ENCODE assay signal across 8 cellular contexts in genomic region chrX:48919360-48919821, GRCh38. TPM values are rescaled to one million over a fixed set of nuclear protein-coding genes. Genes with fewer than 3 reads are reported as not detected.
DNase-seq lines count a peak whose midpoint lies in the region; ATAC-seq and TF ChIP-seq lines count a peak whose summit lies in the region.

No MANE protein-coding gene starts in this region.

- no peaks in the 10 kb centered on the region for H3K9me3 ChIP-seq in ES-I3 (ENCODE audit: control insufficient read depth, insufficient read depth, low read length)

- H3K27ac Mint-ChIP-seq in activated naive CD8-positive, alpha-beta T cell = peak overlapping the region; percentile 99

- peak overlapping the region; percentile 33 for H3K4me3 ChIP-seq in iPS-11a (ENCODE audit: low read depth, low read length)
- H3K4me3 ChIP-seq in lower leg skin (ENCODE audit: low read depth, poor library complexity, severe bottlenecking) = no peak overlapping the region

- intact Hi-C loops in lower leg skin (cut with DNase I; ENCODE audit: low total_unique reads) = no loop called here

- peaks cover 19% of the 10 kb centered on the region for H3K4me1 ChIP-seq in ES-I3 (ENCODE audit: insufficient read depth, low read length)

- 0 to 44% methylated on average over 5 to 15 of the region's 15 CpGs for WGBS in lower leg skin, 2 donors

- TF ChIP-seq CTCF in lower leg skin (IDR thresholded peaks at IDR 0.05) = no peak

- peak; percentile 3 for ATAC-seq in HG03571 (IDR thresholded peaks at IDR 0.05; ENCODE audit: unreplicated experiment)

- peaks cover 2% of the 10 kb centered on the region for H3K36me3 Mint-ChIP-seq in activated naive CD8-positive, alpha-beta T cell

- TF ChIP-seq POLR2A in lower leg skin (IDR thresholded peaks at IDR 0.05) = no peak

- peaks cover 30% of the 10 kb centered on the region for H3K36me3 ChIP-seq in ES-I3 (ENCODE audit: insufficient read depth, low read length)

- DNase-seq in stimulated activated CD8-positive, alpha-beta memory T cell treated with anti-CD3 and anti-CD28 coated beads, Interleukin-4, amount 100 ng/mL, for 48 hours = peak; percentile 54
- no peak for DNase-seq in D341Med (ENCODE audit: low spot score)
- no peak for DNase-seq in lower leg skin (ENCODE audit: low spot score in 2 of 2)
- DNase-seq in NCI-H2171 (lab: John Stamatoyannopoulos, UW) = no peak

- H3K4me1 Mint-ChIP-seq in activated naive CD8-positive, alpha-beta T cell (ENCODE audit: low read depth) = peaks cover 51% of the 10 kb centered on the region

- no peaks in the 10 kb centered on the region for H3K9me3 Mint-ChIP-seq in activated naive CD8-positive, alpha-beta T cell (ENCODE audit: low read depth)

- H3K27me3 Mint-ChIP-seq in activated naive CD8-positive, alpha-beta T cell = no peaks in the 10 kb centered on the region

- peak overlapping the region; percentile 78 for H3K9ac ChIP-seq in ES-I3 (ENCODE audit: low read depth, low read length)

- H3K4me3 Mint-ChIP-seq in activated naive CD8-positive, alpha-beta T cell = peak overlapping the region; percentile 97

RNA-seq across cellular contexts. Expression of gene PIM2, which starts 0.6 kb away (rescaled TPM):
- total RNA-seq in lower leg skin = 10 to 100 TPM in 1 of 4 donors, 1 to 10 TPM in 3; 5.2 to 10.3 (median 8.3) TPM

RNA-seq across cellular contexts. Expression of gene SLC35A2, which starts 7.9 kb away (rescaled TPM):
- 10 to 100 TPM; 14.0 to 27.9 (median 25.4) TPM for total RNA-seq in lower leg skin

RNA-seq across cellular contexts. Expression of gene PQBP1, which starts 21.7 kb away (rescaled TPM):
- total RNA-seq in lower leg skin = 10 to 100 TPM; 68.0 to 88.6 (median 73.6) TPM

RNA-seq across cellular contexts. Expression of gene TIMM17B, which starts 21.8 kb away (rescaled TPM):
- 10 to 100 TPM; 37.1 to 46.2 (median 42.2) TPM for total RNA-seq in lower leg skin

RNA-seq across cellular contexts. Expression of gene OTUD5, which starts 38.0 kb away (rescaled TPM):
- total RNA-seq in lower leg skin = 10 to 100 TPM; 47.2 to 66.8 (median 53.6) TPM
